Comparison of ENCODE assay signal across 12 cellular contexts in genomic region chr6:167906899-167907298, GRCh38.
DNase-seq lines count a peak whose midpoint lies in the region; TF ChIP-seq lines count a peak whose summit lies in the region.
"Had no signal": no experiment of that assay in that cellular context is flagged by ENCODE, and none has a peak within 500 bp of the region (broad histone marks: within the 10 kb centered on the region; RNA-seq: fewer than 3 reads in every experiment).

No MANE protein-coding gene starts in this region.

- no peaks in the 10 kb centered on the region for H3K36me3 ChIP-seq in colonic mucosa

- no peaks in the 10 kb centered on the region for H3K4me1 ChIP-seq in colonic mucosa
- H3K4me1 ChIP-seq: SJSA1 had no signal

- no peaks in the 10 kb centered on the region for H3K27me3 Mint-ChIP-seq in chondrocyte (ENCODE audit: low read depth)

- H3K4me1 Mint-ChIP-seq in chondrocyte (ENCODE audit: low read depth) = peaks cover 4% of the 10 kb centered on the region

- H3K4me3 Mint-ChIP-seq in chondrocyte (ENCODE audit: unreplicated experiment) = no peak overlapping the region

- TF ChIP-seq CTCF in colonic mucosa (IDR thresholded peaks at IDR 0.05) = no peak
- no peak for TF ChIP-seq CTCF in foreskin fibroblast (IDR thresholded peaks at IDR 0.05; ENCODE audit: low read depth, low read length)
- no peak for TF ChIP-seq CTCF in chondrocyte (IDR thresholded peaks at IDR 0.05)

- DNase-seq in NCI-H2107 treated with DMSO at 0.1 percent for 48 hours (lab: John Stamatoyannopoulos, UW; ENCODE audit: unreplicated experiment) (peak; percentile 72), colonic mucosa (peak; percentile 58), kidney glomerular epithelial cell (lab: John Stamatoyannopoulos, UW) (peak; percentile 37), substantia nigra (lab: John Stamatoyannopoulos, UW) (peak in 39 of 49 donors; percentile 21 to 82 (median 56)), foreskin fibroblast (no peak), EL (no peak), DMS79 treated with DMSO at 0.1 percent for 48 hours (lab: John Stamatoyannopoulos, UW) (no peak), chondrocyte (ENCODE audit: low spot score) (no peak)
- DNase-seq: effector CD8-positive, alpha-beta T cell; GDM1; NCI-H1417 treated with DMSO at 0.1 percent for 48 hours had no signal

- no peaks in the 10 kb centered on the region for H3K9me3 Mint-ChIP-seq in chondrocyte (ENCODE audit: low read depth)

- H3K9ac ChIP-seq in colonic mucosa (ENCODE audit: low read depth in 2 of 2, low read length in 2 of 2) = peak overlapping the region in 1 of 2 donors; percentile 27

- H3K4me3 ChIP-seq in colonic mucosa (no peak overlapping the region), foreskin fibroblast (ENCODE audit: low read depth in 1 of 2, low read length in 2 of 2) (no peak overlapping the region)
- H3K4me3 ChIP-seq: SJSA1 had no signal

- H3K36me3 Mint-ChIP-seq in chondrocyte (ENCODE audit: low read depth) = peaks cover 24% of the 10 kb centered on the region

- H3K9me3 ChIP-seq in colonic mucosa = no peaks in the 10 kb centered on the region
- H3K9me3 ChIP-seq: SJSA1 had no signal

- H3K27ac ChIP-seq in colonic mucosa (peak overlapping the region; percentile 43), substantia nigra (ENCODE audit: low read depth, low read length, poor library complexity, severe bottlenecking) (peak overlapping the region; percentile 62)
- H3K27ac ChIP-seq: SJSA1 had no signal

- intact Hi-C loops in colonic mucosa (cut with DNase I) = no loop called here

- H3K27me3 ChIP-seq in colonic mucosa = no peaks in the 10 kb centered on the region
- H3K27me3 ChIP-seq: SJSA1 had no signal

- no peak overlapping the region for H3K27ac Mint-ChIP-seq in chondrocyte (ENCODE audit: unreplicated experiment)

Comparison
In these comparisons a context has a peak if more than half of its experiments do, and no peak if none do; other contexts are left out.
1. DNase-seq: peak in NCI-H2107 treated with DMSO at 0.1 percent for 48 hours (single experiment), colonic mucosa (single experiment), kidney glomerular epithelial cell (single experiment) and substantia nigra (39 of 49); none in foreskin fibroblast (0 of 2), EL (single experiment), DMS79 treated with DMSO at 0.1 percent for 48 hours (single experiment) and chondrocyte (single experiment).